15 cellular contexts compared by ENCODE assay signal in the genomic region with DNA sequence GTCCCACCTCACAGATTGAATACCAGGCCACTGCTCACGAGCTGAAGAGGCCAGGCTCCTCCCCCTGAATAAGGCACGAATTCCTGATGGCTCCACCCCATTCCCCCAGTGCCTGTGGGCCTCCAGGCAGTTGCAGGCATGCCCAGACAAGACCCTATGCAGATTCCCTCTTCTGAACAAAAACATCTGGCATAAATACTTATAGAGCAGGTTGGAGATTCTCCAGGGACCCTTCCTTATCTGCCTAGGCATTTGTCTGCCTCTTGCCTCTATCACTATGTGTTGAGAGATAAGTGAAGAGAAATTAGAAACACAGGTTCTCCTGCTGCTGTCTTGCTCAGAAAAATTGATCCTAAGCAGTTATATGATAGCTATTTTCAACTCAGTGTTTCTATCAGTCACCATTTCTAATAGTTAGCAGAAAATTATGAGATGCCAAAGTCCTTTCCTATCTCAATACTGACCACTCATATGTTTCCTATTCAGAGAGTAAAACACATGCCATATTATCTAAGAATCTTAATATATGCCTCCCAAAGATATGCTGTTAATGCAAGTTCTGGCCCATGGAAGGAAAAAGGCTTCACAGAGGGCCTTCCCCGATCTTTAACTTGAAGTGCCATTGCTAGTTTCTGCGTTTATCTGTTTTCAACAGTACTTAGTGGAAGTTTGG.
DNase-seq lines count a peak whose midpoint lies in the region; ATAC-seq and TF ChIP-seq lines count a peak whose summit lies in the region.
"Had no signal": no experiment of that assay in that cellular context is flagged by ENCODE, and none has a peak within 500 bp of the region (broad histone marks: within the 10 kb centered on the region; RNA-seq: fewer than 3 reads in every experiment).

No MANE protein-coding gene starts in this region.

- no peak overlapping the region for H3K4me3 Mint-ChIP-seq in osteocyte (ENCODE audit: unreplicated experiment)
- H3K4me3 Mint-ChIP-seq: naive B cell had no signal

- no peaks in the 10 kb centered on the region for H3K27me3 ChIP-seq in NT2/D1 (ENCODE audit: insufficient read depth, insufficient read length)
- H3K27me3 ChIP-seq in fibroblast of lung (ENCODE audit: control insufficient read depth, insufficient read depth, low read length), result no peaks in the 10 kb centered on the region
- H3K27me3 ChIP-seq in smooth muscle cell (ENCODE audit: low read depth), result no peaks in the 10 kb centered on the region
- H3K27me3 ChIP-seq: sigmoid colon had no signal

- H3K36me3 ChIP-seq in NT2/D1 (ENCODE audit: insufficient read depth, insufficient read length, low read length) (no peaks in the 10 kb centered on the region), fibroblast of lung (ENCODE audit: control insufficient read depth, insufficient read depth, low read length) (no peaks in the 10 kb centered on the region), smooth muscle cell (ENCODE audit: low read depth) (no peaks in the 10 kb centered on the region)
- H3K36me3 ChIP-seq: sigmoid colon, WERI-Rb-1 had no signal

- no peak overlapping the region for H3K27ac Mint-ChIP-seq in osteocyte (ENCODE audit: unreplicated experiment)
- H3K27ac Mint-ChIP-seq: naive B cell had no signal

- no peak for ATAC-seq in HG02588 (IDR thresholded peaks at IDR 0.05; ENCODE audit: unreplicated experiment)
- ATAC-seq: A549 had no signal

- H3K4me3 ChIP-seq in NT2/D1 (ENCODE audit: insufficient read length, low read depth), result no peak overlapping the region
- H3K4me3 ChIP-seq in fibroblast of lung (replicated peaks in 1 of 4; ENCODE audit: control extremely low read depth in 1 of 4, insufficient read depth in 1 of 4, low read depth in 3 of 4, low read length in 4 of 4), result no peak overlapping the region
- H3K4me3 ChIP-seq in smooth muscle cell, result no peak overlapping the region
- H3K4me3 ChIP-seq: A549, sigmoid colon had no signal

- H3K9ac ChIP-seq in NT2/D1 (ENCODE audit: insufficient read length, low read depth) (no peak overlapping the region), fibroblast of lung (ENCODE audit: insufficient read depth, low read length) (no peak overlapping the region), smooth muscle cell (ENCODE audit: low read depth) (no peak overlapping the region)

- H2AFZ ChIP-seq in fibroblast of lung (ENCODE audit: low read length), result no peak overlapping the region
- H2AFZ ChIP-seq in smooth muscle cell (ENCODE audit: low read depth), result peak overlapping the region; percentile 88

- H3K4me2 ChIP-seq in fibroblast of lung (ENCODE audit: extremely low read depth, insufficient read depth, low read length) (no peak overlapping the region), smooth muscle cell (peak overlapping the region; percentile 65)
- H3K4me2 ChIP-seq: A549 had no signal

- H3K9me3 ChIP-seq in NT2/D1 (ENCODE audit: insufficient read depth, low read length) (no peaks in the 10 kb centered on the region), fibroblast of lung (ENCODE audit: control insufficient read depth, insufficient read depth, low read depth, low read length) (no peaks in the 10 kb centered on the region), smooth muscle cell (replicated peaks; ENCODE audit: low read depth) (no peaks in the 10 kb centered on the region)
- H3K9me3 ChIP-seq: A549, sigmoid colon had no signal

- H3K79me2 ChIP-seq in fibroblast of lung (ENCODE audit: control insufficient read depth, insufficient read depth, low read length) (no peaks in the 10 kb centered on the region), smooth muscle cell (ENCODE audit: low read depth) (no peaks in the 10 kb centered on the region)

- TF ChIP-seq CTCF in fibroblast of lung (conservative IDR thresholded peaks at IDR 0.05 in 1 of 2, IDR thresholded peaks at IDR 0.05 in 1 of 2; ENCODE audit: low read depth in 1 of 2, low read length in 2 of 2), result no peak
- no peak for TF ChIP-seq CTCF in smooth muscle cell (IDR thresholded peaks at IDR 0.05; ENCODE audit: borderline replicate concordance, insufficient read depth, poor library complexity, severe bottlenecking)
- no peak for TF ChIP-seq CTCF in osteocyte (IDR thresholded peaks at IDR 0.05)

- no peaks in the 10 kb centered on the region for H3K9me3 Mint-ChIP-seq in osteocyte (ENCODE audit: unreplicated experiment)

- H3K27ac ChIP-seq in fibroblast of lung (ENCODE audit: insufficient read depth, low read length), result no peak overlapping the region
- peak overlapping the region; percentile 59 for H3K27ac ChIP-seq in smooth muscle cell (ENCODE audit: low read depth)
- H3K27ac ChIP-seq: A549, sigmoid colon, WERI-Rb-1 had no signal

- H3K4me1 ChIP-seq in NT2/D1 (ENCODE audit: insufficient read depth, insufficient read length) (no peaks in the 10 kb centered on the region), fibroblast of lung (ENCODE audit: control insufficient read depth, extremely low read depth, insufficient read depth, low read length) (no peaks in the 10 kb centered on the region), smooth muscle cell (ENCODE audit: low read depth) (no peaks in the 10 kb centered on the region)
- H3K4me1 ChIP-seq: A549, sigmoid colon had no signal

- peaks cover 16% of the 10 kb centered on the region for H3K27me3 Mint-ChIP-seq in osteocyte (ENCODE audit: unreplicated experiment)

- no peaks in the 10 kb centered on the region for H3K36me3 Mint-ChIP-seq in osteocyte (ENCODE audit: unreplicated experiment)
- H3K36me3 Mint-ChIP-seq: naive B cell had no signal

- peaks cover 3% of the 10 kb centered on the region for H3K4me1 Mint-ChIP-seq in osteocyte (ENCODE audit: unreplicated experiment)
- H3K4me1 Mint-ChIP-seq: naive B cell had no signal

- no peaks in the 10 kb centered on the region for H3F3A ChIP-seq in smooth muscle cell (ENCODE audit: low read depth)

- 32% methylated on average over 4 of the region's 4 CpGs for WGBS in smooth muscle cell (ENCODE audit: low lambda C conversion rate)

- DNase-seq in NCI-H82 (lab: John Stamatoyannopoulos, UW) (peak; percentile 61), NCI-H82 treated with DMSO at 0.1 percent for 48 hours (lab: John Stamatoyannopoulos, UW; ENCODE audit: unreplicated experiment) (no peak), NT2/D1 (ENCODE audit: low read depth, low spot score) (peak; percentile 15), fibroblast of lung (ENCODE audit: low read depth in 2 of 2) (peak; percentile 32 to 54), smooth muscle cell (lab: John Stamatoyannopoulos, UW; ENCODE audit: unreplicated experiment) (no peak), osteocyte (ENCODE audit: extremely low spot score, unreplicated experiment) (no peak)
- DNase-seq in activated naive CD4-positive, alpha-beta T cell treated with Interleukin-2 at 50 U/mL for 16 hours, result no peak
- DNase-seq: DMS53, HCEC 1CT, naive B cell, SHP77, sigmoid colon, WERI-Rb-1 had no signal

- H4K20me1 ChIP-seq in fibroblast of lung (ENCODE audit: control insufficient read depth, extremely low read depth, insufficient read depth, low read length), result no peaks in the 10 kb centered on the region
- no peaks in the 10 kb centered on the region for H4K20me1 ChIP-seq in smooth muscle cell (ENCODE audit: low read depth)

Comparison
In these comparisons a context has a peak if more than half of its experiments do, and no peak if none do; other contexts are left out.
1. DNase-seq: peak in NCI-H82 (single experiment), NT2/D1 (single experiment) and fibroblast of lung (2 of 2); none in NCI-H82 treated with DMSO at 0.1 percent for 48 hours (single experiment), smooth muscle cell (single experiment), activated naive CD4-positive, alpha-beta T cell treated with Interleukin-2 at 50 U/mL for 16 hours (single experiment) and osteocyte (single experiment).